ENCODE assay signal across 31 cellular contexts in genomic region chr13:66009241-66009640, GRCh38.
"Had no signal": no experiment of that assay in that cellular context is flagged by ENCODE, and none has a peak within 500 bp of the region (broad histone marks: within the 10 kb centered on the region; RNA-seq: fewer than 3 reads in every experiment).

No MANE protein-coding gene starts in this region.

- DNase-seq: activated B cell treated with CpG ODN at 0.5 μM for 24 hours; activated CD4-positive, alpha-beta T cell treated with anti-CD3 and anti-CD28 coated beads for 48 hours; activated CD4-positive, alpha-beta T cell treated with anti-CD3 and anti-CD28 coated beads, Interleukin-2, amount 50 U/mL, for 1 hour; activated CD4-positive, alpha-beta T cell treated with anti-CD3 and anti-CD28 coated beads, Interleukin-2, amount 50 U/mL, for 48 hours; activated CD8-positive, alpha-beta memory T cell treated with anti-CD3 and anti-CD28 coated beads for 24 hours; activated CD8-positive, alpha-beta T cell treated with anti-CD3 and anti-CD28 coated beads for 36 hours; activated effector memory CD4-positive, alpha-beta T cell treated with Interleukin-2 at 50 U/mL for 16 hours; activated naive CD4-positive, alpha-beta T cell; activated naive CD4-positive, alpha-beta T cell treated with anti-CD3 and anti-CD28 coated beads, Interleukin-2, amount 10 ng/mL, durations not matched to agents 7 days and 5 days; activated naive CD8-positive, alpha-beta T cell treated with anti-CD3 and anti-CD28 coated beads, Interleukin-2, amount 10 ng/mL, durations not matched to agents 7 days and 5 days; activated T-cell treated with anti-CD3 and anti-CD28 coated beads, Interleukin-2, amount 50 U/mL, for 4 hours; central memory CD4-positive, alpha-beta T cell; cerebellar nuclear complex; dorsolateral prefrontal cortex; effector memory CD4-positive, alpha-beta T cell; endodermal cell; foreskin fibroblast; T-helper 17 cell; T1000; WERI-Rb-1 had no signal

- H3K9me3 ChIP-seq: ascending aorta had no signal

- H3K36me3 ChIP-seq: ascending aorta, breast epithelium, cardiac muscle cell, WERI-Rb-1 had no signal

- H3K27ac Mint-ChIP-seq: activated B cell treated with CpG ODN at 0.5 μM for 24 hours; activated CD8-positive, alpha-beta T cell treated with anti-CD3 and anti-CD28 coated beads for 36 hours; activated naive CD4-positive, alpha-beta T cell treated with anti-CD3 and anti-CD28 coated beads, Interleukin-2, amount 10 ng/mL, durations not matched to agents 7 days and 5 days; activated naive CD4-positive, alpha-beta T cell treated with anti-CD3 and anti-CD28 coated beads, Interleukin-2, amount 50 U/mL, for 72 hours; activated naive CD8-positive, alpha-beta T cell treated with anti-CD3 and anti-CD28 coated beads, Interleukin-2, amount 10 ng/mL, durations not matched to agents 7 days and 5 days; activated T-helper 17 cell treated with anti-CD3 and anti-CD28 coated beads, Interleukin-2, amount 50 U/mL, for 72 hours; brain; dendritic cell treated with granulocyte-macrophage colony-stimulating factor and Interleukin-4, amounts not matched to agents 40 ng/mL and 50 ng/mL, for 4 days; endodermal cell; T-helper 17 cell; T-helper 2 cell treated with Interferon-gamma antibody and Interleukin-4, amounts not matched to agents 5 μg/mL and 100 μg/mL, for 36 hours had no signal

- H3K4me1 Mint-ChIP-seq: activated B cell treated with CpG ODN at 0.5 μM for 24 hours; activated naive CD4-positive, alpha-beta T cell treated with anti-CD3 and anti-CD28 coated beads, Interleukin-2, amount 10 ng/mL, durations not matched to agents 7 days and 5 days; activated naive CD8-positive, alpha-beta T cell treated with anti-CD3 and anti-CD28 coated beads, Interleukin-2, amount 10 ng/mL, durations not matched to agents 7 days and 5 days; activated T-helper 17 cell treated with anti-CD3 and anti-CD28 coated beads, Interleukin-2, amount 50 U/mL, for 72 hours; brain; endodermal cell; T-helper 17 cell had no signal

- H3K4me3 Mint-ChIP-seq: activated B cell treated with CpG ODN at 0.5 μM for 24 hours; activated CD8-positive, alpha-beta T cell treated with anti-CD3 and anti-CD28 coated beads for 36 hours; activated naive CD4-positive, alpha-beta T cell treated with anti-CD3 and anti-CD28 coated beads, Interleukin-2, amount 10 ng/mL, durations not matched to agents 7 days and 5 days; activated naive CD8-positive, alpha-beta T cell treated with anti-CD3 and anti-CD28 coated beads, Interleukin-2, amount 10 ng/mL, durations not matched to agents 7 days and 5 days; activated T-cell treated with anti-CD3 and anti-CD28 coated beads, Interleukin-2, amount 50 U/mL, for 4 hours; activated T-helper 17 cell treated with anti-CD3 and anti-CD28 coated beads, Interleukin-2, amount 50 U/mL, for 72 hours; brain; dendritic cell treated with granulocyte-macrophage colony-stimulating factor and Interleukin-4, amounts not matched to agents 40 ng/mL and 50 ng/mL, for 4 days; endodermal cell; T-helper 17 cell; T-helper 2 cell treated with Interferon-gamma antibody and Interleukin-4, amounts not matched to agents 5 μg/mL and 100 μg/mL, for 36 hours had no signal

- H3K27me3 Mint-ChIP-seq: activated B cell treated with CpG ODN at 0.5 μM for 24 hours; activated CD8-positive, alpha-beta T cell treated with anti-CD3 and anti-CD28 coated beads for 36 hours; activated naive CD4-positive, alpha-beta T cell treated with anti-CD3 and anti-CD28 coated beads, Interleukin-2, amount 10 ng/mL, durations not matched to agents 7 days and 5 days; activated naive CD8-positive, alpha-beta T cell treated with anti-CD3 and anti-CD28 coated beads, Interleukin-2, amount 10 ng/mL, durations not matched to agents 7 days and 5 days; activated T-helper 17 cell treated with anti-CD3 and anti-CD28 coated beads, Interleukin-2, amount 50 U/mL, for 72 hours; dendritic cell treated with granulocyte-macrophage colony-stimulating factor and Interleukin-4, amounts not matched to agents 40 ng/mL and 50 ng/mL, for 4 days; T-helper 17 cell had no signal

- H3K4me3 ChIP-seq: ascending aorta, breast epithelium, cardiac muscle cell, coronary artery, dorsolateral prefrontal cortex had no signal

- H3K36me3 Mint-ChIP-seq: activated naive CD4-positive, alpha-beta T cell treated with anti-CD3 and anti-CD28 coated beads, Interleukin-2, amount 10 ng/mL, durations not matched to agents 7 days and 5 days; activated naive CD4-positive, alpha-beta T cell treated with anti-CD3 and anti-CD28 coated beads, Interleukin-2, amount 50 U/mL, for 72 hours; activated naive CD8-positive, alpha-beta T cell treated with anti-CD3 and anti-CD28 coated beads, Interleukin-2, amount 10 ng/mL, durations not matched to agents 7 days and 5 days; brain had no signal

- H3K4me1 ChIP-seq: ascending aorta, breast epithelium had no signal

- H3K27me3 ChIP-seq: ascending aorta, breast epithelium, cardiac muscle cell, dorsolateral prefrontal cortex had no signal

- ATAC-seq: activated CD4-positive, CD25-positive, alpha-beta regulatory T cell treated with anti-CD3 and anti-CD28 coated beads, Interleukin-2, amount 50 U/mL, for 24 hours; activated CD8-positive, alpha-beta T cell treated with anti-CD3 and anti-CD28 coated beads for 36 hours; activated naive CD4-positive, alpha-beta T cell treated with anti-CD3 and anti-CD28 coated beads, Interleukin-2, amount 50 U/mL, for 72 hours; activated T-cell treated with anti-CD3 and anti-CD28 coated beads, Interleukin-2, amount 50 U/mL, for 4 hours; activated T-helper 17 cell treated with anti-CD3 and anti-CD28 coated beads, Interleukin-2, amount 50 U/mL, for 72 hours; esophagus mucosa; T-helper 17 cell had no signal

- H3K27ac ChIP-seq: ascending aorta, breast epithelium, cardiac muscle cell, coronary artery, dorsolateral prefrontal cortex, WERI-Rb-1 had no signal
